24 cellular contexts compared by ENCODE assay signal in genomic region chr5:111131356-111131755, GRCh38. TPM values are rescaled to one million over a fixed set of nuclear protein-coding genes. Genes with fewer than 3 reads are reported as not detected.
"Had no signal": no experiment of that assay in that cellular context is flagged by ENCODE, and none has a peak within 500 bp of the region (broad histone marks: within the 10 kb centered on the region; RNA-seq: fewer than 3 reads in every experiment).

No MANE protein-coding gene starts in this region.

- H3K27ac ChIP-seq: body of pancreas, gastrocnemius medialis, heart right ventricle, skin epidermis, thyroid gland, uterus, WERI-Rb-1 had no signal

- ATAC-seq: activated CD4-positive, alpha-beta T cell treated with anti-CD3 and anti-CD28 coated beads for 36 hours; activated naive CD4-positive, alpha-beta T cell treated with anti-CD3 and anti-CD28 coated beads, Interleukin-2, amount 50 U/mL, for 72 hours; body of pancreas; gastrocnemius medialis; heart right ventricle; left colon; natural killer cell; right cardiac atrium; stimulated activated naive B cell treated with anti-CD40 and anti-IgM and Interleukin-4, amounts not matched to agents 10 μg/mL and 1 μg/mL and 100 μg/mL, for 72 hours had no signal

- DNase-seq: activated CD4-positive, alpha-beta memory T cell treated with anti-CD3 and anti-CD28 coated beads for 36 hours; activated CD4-positive, alpha-beta T cell treated with anti-CD3 and anti-CD28 coated beads for 36 hours; activated gamma-delta T cell; activated T-cell treated with anti-CD3 and anti-CD28 coated beads, Interleukin-2, amount 50 U/mL, for 24 hours; body of pancreas; central memory CD4-positive, alpha-beta T cell; cortex of kidney; effector memory CD4-positive, alpha-beta T cell; gastrocnemius medialis; heart right ventricle; left colon; natural killer cell; occipital lobe; right cardiac atrium; stimulated activated CD4-positive, alpha-beta T cell treated with anti-CD3 and anti-CD28 coated beads, Interleukin-15, amount 100 ng/mL, for 24 hours; stimulated activated CD4-positive, alpha-beta T cell treated with anti-CD3 and anti-CD28 coated beads, Interleukin-4, amount 100 ng/mL, for 1 hour; stimulated activated naive B cell treated with anti-CD40 and anti-IgM and Interleukin-4, amounts not matched to agents 10 μg/mL and 1 μg/mL and 100 μg/mL, for 72 hours; thyroid gland; uterus; WERI-Rb-1 had no signal

- H3K36me3 ChIP-seq: uterus had no signal

- H3K9me3 ChIP-seq: body of pancreas, gastrocnemius medialis, heart right ventricle, thyroid gland, uterus had no signal

- H3K4me3 ChIP-seq: body of pancreas, gastrocnemius medialis, heart right ventricle, skin epidermis, thyroid gland, uterus had no signal

- H3K27me3 ChIP-seq: body of pancreas, gastrocnemius medialis, heart right ventricle, thyroid gland, uterus had no signal

- H3K27ac Mint-ChIP-seq: activated CD4-positive, alpha-beta memory T cell treated with anti-CD3 and anti-CD28 coated beads for 36 hours; activated CD4-positive, alpha-beta T cell treated with anti-CD3 and anti-CD28 coated beads for 36 hours; activated naive CD4-positive, alpha-beta T cell treated with anti-CD3 and anti-CD28 coated beads, Interleukin-2, amount 50 U/mL, for 72 hours; activated T-cell treated with anti-CD3 and anti-CD28 coated beads, Interleukin-2, amount 50 U/mL, for 24 hours; natural killer cell; progenitor cell of endocrine pancreas; stimulated activated naive B cell treated with anti-CD40 and anti-IgM and Interleukin-4, amounts not matched to agents 10 μg/mL and 1 μg/mL and 100 μg/mL, for 72 hours; T-helper 1 cell treated with Interleukin-12 subunit alpha and Interleukin-12 subunit beta and Interleukin-4 antibody, amounts not matched to agents 30 μg/mL and 1 μg/mL, for 36 hours had no signal

- H3K4me3 Mint-ChIP-seq: activated CD4-positive, alpha-beta memory T cell treated with anti-CD3 and anti-CD28 coated beads for 36 hours; activated CD4-positive, alpha-beta T cell treated with anti-CD3 and anti-CD28 coated beads for 36 hours; activated T-cell treated with anti-CD3 and anti-CD28 coated beads, Interleukin-2, amount 50 U/mL, for 24 hours; natural killer cell; stimulated activated naive B cell treated with anti-CD40 and anti-IgM and Interleukin-4, amounts not matched to agents 10 μg/mL and 1 μg/mL and 100 μg/mL, for 72 hours; T-helper 1 cell treated with Interleukin-12 subunit alpha and Interleukin-12 subunit beta and Interleukin-4 antibody, amounts not matched to agents 30 μg/mL and 1 μg/mL, for 36 hours had no signal

- H3K9me3 Mint-ChIP-seq: activated CD4-positive, alpha-beta memory T cell treated with anti-CD3 and anti-CD28 coated beads for 36 hours; activated naive CD4-positive, alpha-beta T cell treated with anti-CD3 and anti-CD28 coated beads, Interleukin-2, amount 50 U/mL, for 72 hours; activated T-cell treated with anti-CD3 and anti-CD28 coated beads, Interleukin-2, amount 50 U/mL, for 24 hours; natural killer cell; T-helper 1 cell treated with Interleukin-12 subunit alpha and Interleukin-12 subunit beta and Interleukin-4 antibody, amounts not matched to agents 30 μg/mL and 1 μg/mL, for 36 hours had no signal

- H3K4me1 ChIP-seq: body of pancreas, gastrocnemius medialis, uterus had no signal

- H3K27me3 Mint-ChIP-seq: activated T-cell treated with anti-CD3 and anti-CD28 coated beads, Interleukin-2, amount 50 U/mL, for 24 hours; progenitor cell of endocrine pancreas had no signal

- H3K4me1 Mint-ChIP-seq: natural killer cell had no signal

RNA-seq across cellular contexts. Expression of gene TSLP, which starts 59.8 kb away (rescaled TPM):
- total RNA-seq: natural killer cell, occipital lobe, progenitor cell of endocrine pancreas had no signal
